In the genomic region with DNA sequence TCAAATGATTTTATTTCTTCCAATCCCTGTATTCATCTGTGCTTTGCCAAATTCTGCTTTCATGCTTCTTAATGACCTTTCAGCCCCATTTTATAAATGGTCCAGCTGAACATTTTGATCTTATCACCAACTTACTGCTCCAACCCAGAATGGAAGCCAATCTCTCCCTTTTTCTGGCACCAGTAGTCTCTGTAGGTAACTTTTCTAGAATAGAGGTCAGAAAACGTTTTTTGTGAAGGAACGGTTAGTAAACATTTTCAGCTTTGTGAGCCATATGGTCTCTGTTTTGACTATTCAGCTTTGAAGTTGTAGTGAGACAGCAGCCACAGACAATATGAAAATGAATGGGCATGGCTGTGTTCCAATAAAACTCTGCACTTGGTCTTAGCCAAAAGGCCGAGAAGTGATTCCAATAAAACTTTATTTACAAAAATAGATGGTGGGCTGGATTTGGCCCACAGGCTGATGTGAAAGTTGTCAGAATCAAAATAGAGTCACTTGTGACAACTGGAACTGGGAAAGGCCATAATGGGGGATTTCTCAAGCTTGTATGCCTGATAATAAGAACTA, we compare ENCODE assay signal across 23 cellular contexts. TPM values are rescaled to one million over a fixed set of nuclear protein-coding genes. Genes with fewer than 3 reads are reported as not detected.
A peak's percentile ranks its signal among the peaks of the same experiment; 100 is the strongest.
DNase-seq lines count a peak whose midpoint lies in the region; ATAC-seq, FAIRE-seq and TF ChIP-seq lines count a peak whose summit lies in the region.
"Had no signal": no experiment of that assay in that cellular context is flagged by ENCODE, and none has a peak within 500 bp of the region (broad histone marks: within the 10 kb centered on the region; RNA-seq: fewer than 3 reads in every experiment).

No MANE protein-coding gene starts in this region.

- RAD21 ChIA-PET in GM12878 (lab: Charles Lee; ENCODE audit: unreplicated experiment) = no interaction called here

- ATAC-seq in GM12878 = no peak
- ATAC-seq in psoas muscle = no peak
- ATAC-seq: GM23338, K562, Panc1 had no signal

- H3K4me1 ChIP-seq in GM12878 (ENCODE audit: control insufficient read depth, insufficient read depth, low read length) (no peaks in the 10 kb centered on the region), psoas muscle (no peaks in the 10 kb centered on the region)

- TF ChIP-seq POLR2A in GM12878 (IDR thresholded peaks at IDR 0.05; ENCODE audit: low read depth, low read length) = no peak

- no peak for TF ChIP-seq EP300 in GM12878 (IDR thresholded peaks at IDR 0.05; ENCODE audit: borderline replicate concordance in 1 of 2, control insufficient read depth in 1 of 2, low read depth in 2 of 2, low read length in 2 of 2)

- SMC1A ChIA-PET in GM12878 (lab: Charles Lee; ENCODE audit: uncharacterized antibody, unreplicated experiment) = no interaction called here

- no peaks in the 10 kb centered on the region for H3K79me2 ChIP-seq in GM12878 (ENCODE audit: control insufficient read depth, insufficient read depth, low read length)

- no peaks in the 10 kb centered on the region for H3K9me3 ChIP-seq in GM12878 (replicated peaks; ENCODE audit: control insufficient read depth, insufficient read depth, low read length)
- H3K9me3 ChIP-seq in psoas muscle = no peaks in the 10 kb centered on the region

- DNase-seq in DMS 273 (lab: John Stamatoyannopoulos, UW; ENCODE audit: unreplicated experiment) (peak; percentile 63), NCI-H1694 (lab: John Stamatoyannopoulos, UW) (peak; percentile 79), RPMI7951 (ENCODE audit: low read depth) (peak; percentile 75), GM12878 (ENCODE audit: low read depth, low spot score) (no peak), NCI-H526 treated with DMSO at 0.1 percent for 48 hours (lab: John Stamatoyannopoulos, UW) (no peak), psoas muscle (no peak), SKM-1 (lab: John Stamatoyannopoulos, UW; ENCODE audit: unreplicated experiment) (no peak)
- no peak for DNase-seq in activated effector memory CD4-positive, alpha-beta T cell treated with Interleukin-2 at 50 U/mL for 16 hours
- DNase-seq: Calu3, H9, Kasumi-1, MV-4-11, NCI-H1105 treated with DMSO at 0.1 percent for 48 hours, NCI-H187, NCI-H2081 treated with DMSO at 0.1 percent for 48 hours, NCI-H526, T-helper 1 cell had no signal

- no peak overlapping the region for H3K9ac ChIP-seq in GM12878 (ENCODE audit: control insufficient read depth, insufficient read depth, low read length)

- no peak overlapping the region for H3K4me2 ChIP-seq in GM12878 (ENCODE audit: control insufficient read depth, insufficient read depth)
- H3K4me2 ChIP-seq: GM23338 had no signal

- in situ Hi-C loops in GM12878 (cut with MboI) = no loop called here

- CTCF ChIA-PET in GM12878 (lab: Yijun Ruan, JAX) = interaction anchor here (1.2 kb wide), 1 partner anchor 34 kb away, joined by 3 read pairs; no protein-coding TSS in a partner anchor

- no peaks in the 10 kb centered on the region for H4K20me1 ChIP-seq in GM12878 (ENCODE audit: control insufficient read depth, insufficient read depth)

- no peak for FAIRE-seq in GM12878 (lab: Jason Lieb, UNC)
- FAIRE-seq: HTR-8/SVneo, K562 had no signal

- no peaks in the 10 kb centered on the region; a peak in 2 of 4 replicates for H3K27me3 ChIP-seq in GM12878 (replicated peaks in 1 of 2; ENCODE audit: control insufficient read depth in 2 of 2, insufficient read depth in 2 of 2, low read length in 1 of 2)
- no peaks in the 10 kb centered on the region for H3K27me3 ChIP-seq in psoas muscle (ENCODE audit: insufficient read depth in 3 of 3, low read length in 2 of 3)

- H3K36me3 ChIP-seq in GM12878 (ENCODE audit: control insufficient read depth in 2 of 2, insufficient read depth in 2 of 2, low read length in 1 of 2) (no peaks in the 10 kb centered on the region), psoas muscle (ENCODE audit: insufficient read depth in 1 of 2, low read depth in 1 of 2) (no peaks in the 10 kb centered on the region)

- no TSS peak for BruUV-seq in GM12878 (replicated peaks; lab: Mats Ljungman, UMichigan)

- 2% methylated on average over 3 of the region's 3 CpGs for WGBS in GM12878 (ENCODE audit: insufficient coverage, insufficient replicate concordance, low lambda C conversion rate, missing lambda C conversion rate)
- 38 to 52% (median 42%) methylated on average over 3 of the region's 3 CpGs for WGBS in psoas muscle, 3 donors

- POLR2A ChIA-PET in GM12878 (lab: Charles Lee) = no interaction called here

- TF ChIP-seq CTCF in GM12878 (IDR thresholded peaks at IDR 0.05 in 2 of 3, conservative IDR thresholded peaks at IDR 0.05 in 1 of 3; ENCODE audit: control insufficient read depth in 2 of 3, extremely low read depth in 1 of 3, insufficient read depth in 1 of 3, low read depth in 3 of 3, low read length in 3 of 3) (no peak), psoas muscle (IDR thresholded peaks at IDR 0.05) (no peak)

- H3K4me3 ChIP-seq in GM12878 (no peak overlapping the region), psoas muscle (no peak overlapping the region)
- H3K4me3 ChIP-seq: GM23338, K562 had no signal

- TF ChIP-seq RAD21 in GM12878 (IDR thresholded peaks at IDR 0.05; ENCODE audit: insufficient read depth, low read depth, low read length) = no peak

- intact Hi-C loops in GM12878 (cut with micrococcal nuclease; ENCODE audit: unreplicated experiment) (no loop called here), psoas muscle (cut with DNase I) (no loop called here)

- H2AFZ ChIP-seq in GM12878 (ENCODE audit: control insufficient read depth, low read depth, low read length) = no peak overlapping the region
- H2AFZ ChIP-seq: GM23338 had no signal

- H3K27ac ChIP-seq in GM12878 (ENCODE audit: control insufficient read depth, insufficient read depth) (no peak overlapping the region), psoas muscle (no peak overlapping the region)

TF ChIP-seq in GM12878, 131 proteins besides CTCF, POLR2A, EP300 and RAD21:
- TF ChIP-seq RUNX3 (IDR thresholded peaks at IDR 0.05; ENCODE audit: low read length) (peak; percentile 70), TCF7 (IDR thresholded peaks at IDR 0.05; ENCODE audit: borderline replicate concordance) (peak; percentile 84; the same call in 1 of the 2 replicates), ASH2L (IDR thresholded peaks at IDR 0.05; ENCODE audit: borderline replicate concordance, low read depth) (no peak), SMARCA5 (IDR thresholded peaks at IDR 0.05) (no peak), JUNB (IDR thresholded peaks at IDR 0.05) (peak; percentile 63), MYB (IDR thresholded peaks at IDR 0.05; ENCODE audit: borderline replicate concordance, low read depth, low read length) (no peak)
- TF ChIP-seq, protein P1, sequence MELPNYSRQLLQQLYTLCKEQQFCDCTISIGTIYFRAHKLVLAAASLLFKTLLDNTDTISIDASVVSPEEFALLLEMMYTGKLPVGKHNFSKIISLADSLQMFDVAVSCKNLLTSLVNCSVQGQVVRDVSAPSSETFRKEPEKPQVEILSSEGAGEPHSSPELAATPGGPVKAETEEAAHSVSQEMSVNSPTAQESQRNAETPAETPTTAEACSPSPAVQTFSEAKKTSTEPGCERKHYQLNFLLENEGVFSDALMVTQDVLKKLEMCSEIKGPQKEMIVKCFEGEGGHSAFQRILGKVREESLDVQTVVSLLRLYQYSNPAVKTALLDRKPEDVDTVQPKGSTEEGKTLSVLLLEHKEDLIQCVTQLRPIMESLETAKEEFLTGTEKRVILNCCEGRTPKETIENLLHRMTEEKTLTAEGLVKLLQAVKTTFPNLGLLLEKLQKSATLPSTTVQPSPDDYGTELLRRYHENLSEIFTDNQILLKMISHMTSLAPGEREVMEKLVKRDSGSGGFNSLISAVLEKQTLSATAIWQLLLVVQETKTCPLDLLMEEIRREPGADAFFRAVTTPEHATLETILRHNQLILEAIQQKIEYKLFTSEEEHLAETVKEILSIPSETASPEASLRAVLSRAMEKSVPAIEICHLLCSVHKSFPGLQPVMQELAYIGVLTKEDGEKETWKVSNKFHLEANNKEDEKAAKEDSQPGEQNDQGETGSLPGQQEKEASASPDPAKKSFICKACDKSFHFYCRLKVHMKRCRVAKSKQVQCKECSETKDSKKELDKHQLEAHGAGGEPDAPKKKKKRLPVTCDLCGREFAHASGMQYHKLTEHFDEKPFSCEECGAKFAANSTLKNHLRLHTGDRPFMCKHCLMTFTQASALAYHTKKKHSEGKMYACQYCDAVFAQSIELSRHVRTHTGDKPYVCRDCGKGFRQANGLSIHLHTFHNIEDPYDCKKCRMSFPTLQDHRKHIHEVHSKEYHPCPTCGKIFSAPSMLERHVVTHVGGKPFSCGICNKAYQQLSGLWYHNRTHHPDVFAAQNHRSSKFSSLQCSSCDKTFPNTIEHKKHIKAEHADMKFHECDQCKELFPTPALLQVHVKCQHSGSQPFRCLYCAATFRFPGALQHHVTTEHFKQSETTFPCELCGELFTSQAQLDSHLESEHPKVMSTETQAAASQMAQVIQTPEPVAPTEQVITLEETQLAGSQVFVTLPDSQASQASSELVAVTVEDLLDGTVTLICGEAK (IDR thresholded peaks at IDR 0.05; ENCODE audit: borderline replicate concordance) = peak; percentile 81

RNA-seq across cellular contexts. Expression of a gene that starts 28.8 kb away (rescaled TPM):
- 4.9 and 7.3 TPM in 2 replicates for total RNA-seq in RPMI7951 (2014; rRNA removed; shearing (Covaris generic))
- 9.4 and 10.5 TPM in 2 replicates for total RNA-seq in GM12878 (2013; cell fraction: nucleolus; rRNA removed)
- total RNA-seq in GM12878 (2014; rRNA removed) (3.9 and 4.7 TPM in 2 replicates), GM12878 (2014; rRNA removed; fragmentation: Illumina TruSeq; extraction: Trizol) (4.2 TPM in 2 replicates), GM12878 (2021) (4.4 and 4.7 TPM in 2 replicates), psoas muscle (1 to 10 TPM; 1.3 to 4.0 (median 2.2) TPM)
- polyA plus RNA-seq in GM12878 (2011; ENCODE audit: low read depth) = 1.3 TPM
- polyA plus RNA-seq in GM12878 (2011; rRNA removed) (4.3 and 5.7 TPM in 2 replicates), GM12878 (2014; fragmentation: Illumina TruSeq; extraction: Trizol) (5.0 and 6.3 TPM in 2 replicates), GM12878 (2014; fragmentation: Nextera tagmentation; extraction: Ambion mirVana) (1 to 10 TPM in 1 of 2 experiments, under 1 TPM in 1; 0.85 to 1.3 TPM), GM12878 (2014; rRNA removed) (3.0 and 4.2 TPM in 2 replicates), GM12878 (2016; fragmentation: Nextera tagmentation; extraction: Ambion mirVana) (1 to 10 TPM; 4.5 to 5.0 TPM), psoas muscle (1 to 10 TPM in 1 of 3 donors, under 1 TPM in 2; 0.84 to 2.1 (median 0.86) TPM)
- 1.6 and 2.1 TPM in 2 replicates for polyA plus RNA-seq in GM12878 (2011; cell fraction: cytosol; rRNA removed)
- 6.9 and 7.2 TPM in 2 replicates for polyA plus RNA-seq in GM12878 (2011; cell fraction: nucleus; rRNA removed)
- polyA plus RNA-seq in GM12878 (2012) = 2.6 and 2.7 TPM in 2 replicates
- 3.5 and 4.2 TPM in 2 replicates for polyA minus RNA-seq in GM12878 (2011; rRNA and poly(A)+ RNA removed)
- polyA minus RNA-seq in GM12878 (2011; cell fraction: cytosol; rRNA and poly(A)+ RNA removed) = 1.8 and 2.1 TPM in 2 replicates
- polyA minus RNA-seq in GM12878 (2011; cell fraction: nucleus; rRNA and poly(A)+ RNA removed) = 11.4 and 15.4 TPM in 2 replicates
- total RNA-seq: G401, MCF 10A had no signal

Comparison
In these comparisons a context has a peak if more than half of its experiments do, and no peak if none do; other contexts are left out.
1. DNase-seq: peak in DMS 273 (single experiment), NCI-H1694 (single experiment) and RPMI7951 (single experiment); none in GM12878 (single experiment), NCI-H526 treated with DMSO at 0.1 percent for 48 hours (single experiment), psoas muscle (0 of 2), SKM-1 (single experiment) and activated effector memory CD4-positive, alpha-beta T cell treated with Interleukin-2 at 50 U/mL for 16 hours (single experiment).